ENCODE assay signal across 23 cellular contexts in the genomic region with DNA sequence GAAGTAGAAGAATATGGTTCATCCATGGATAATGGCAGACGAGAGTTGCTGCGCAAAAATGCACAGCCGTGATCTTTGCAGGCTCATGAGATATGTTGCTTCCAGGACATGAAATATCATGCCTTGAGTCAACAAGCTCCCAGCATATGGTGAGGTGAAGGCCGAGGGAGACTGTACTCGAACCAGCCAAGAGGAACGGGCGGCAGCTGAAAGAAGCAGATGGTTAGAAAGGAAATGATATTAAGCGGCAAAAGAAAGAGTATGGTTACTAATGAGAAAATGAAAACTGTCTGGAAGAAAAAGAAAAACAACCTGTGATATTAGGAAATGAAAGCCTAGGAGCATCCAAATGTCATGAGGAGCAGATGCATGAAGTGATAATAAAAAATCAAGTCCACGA.
"Had no signal": no experiment of that assay in that cellular context is flagged by ENCODE, and none has a peak within 500 bp of the region (broad histone marks: within the 10 kb centered on the region; RNA-seq: fewer than 3 reads in every experiment).

No MANE protein-coding gene starts in this region.

- H3K36me3 Mint-ChIP-seq: activated naive CD8-positive, alpha-beta T cell; natural killer cell; stimulated activated effector memory CD8-positive, alpha-beta T cell treated with anti-CD3 and anti-CD28 coated beads, Interleukin-12 subunit alpha, Interleukin-12 subunit beta, amount 100 ng/mL, for 72 hours had no signal

- H3K4me3 Mint-ChIP-seq: activated naive CD8-positive, alpha-beta T cell; natural killer cell; stimulated activated effector memory CD8-positive, alpha-beta T cell treated with anti-CD3 and anti-CD28 coated beads, Interleukin-12 subunit alpha, Interleukin-12 subunit beta, amount 100 ng/mL, for 72 hours; stimulated activated naive CD8-positive, alpha-beta T cell treated with anti-CD3 and anti-CD28 coated beads, Interleukin-15, Interleukin-2, amounts not matched to agents 100 ng/mL and 50 ng/mL, for 24 hours had no signal

- H3K27me3 Mint-ChIP-seq: stimulated activated naive CD8-positive, alpha-beta T cell treated with anti-CD3 and anti-CD28 coated beads, Interleukin-15, Interleukin-2, amounts not matched to agents 100 ng/mL and 50 ng/mL, for 24 hours had no signal

- H3K9me3 Mint-ChIP-seq: natural killer cell; stimulated activated effector memory CD8-positive, alpha-beta T cell treated with anti-CD3 and anti-CD28 coated beads, Interleukin-12 subunit alpha, Interleukin-12 subunit beta, amount 100 ng/mL, for 72 hours; stimulated activated naive CD8-positive, alpha-beta T cell treated with anti-CD3 and anti-CD28 coated beads, Interleukin-15, Interleukin-2, amounts not matched to agents 100 ng/mL and 50 ng/mL, for 24 hours had no signal

- ATAC-seq: activated CD4-positive, CD25-positive, alpha-beta regulatory T cell treated with anti-CD3 and anti-CD28 coated beads, Interleukin-2, amount 50 U/mL, for 24 hours; gastrocnemius medialis; natural killer cell; sciatic nerve; stimulated activated effector memory CD8-positive, alpha-beta T cell treated with anti-CD3 and anti-CD28 coated beads, Interleukin-12 subunit alpha, Interleukin-12 subunit beta, amount 100 ng/mL, for 72 hours had no signal

- H3K4me1 Mint-ChIP-seq: natural killer cell; stimulated activated effector memory CD8-positive, alpha-beta T cell treated with anti-CD3 and anti-CD28 coated beads, Interleukin-12 subunit alpha, Interleukin-12 subunit beta, amount 100 ng/mL, for 72 hours had no signal

- H3K27ac Mint-ChIP-seq: activated naive CD8-positive, alpha-beta T cell; natural killer cell; stimulated activated effector memory CD8-positive, alpha-beta T cell treated with anti-CD3 and anti-CD28 coated beads, Interleukin-12 subunit alpha, Interleukin-12 subunit beta, amount 100 ng/mL, for 72 hours; stimulated activated naive CD8-positive, alpha-beta T cell treated with anti-CD3 and anti-CD28 coated beads, Interleukin-15, Interleukin-2, amounts not matched to agents 100 ng/mL and 50 ng/mL, for 24 hours had no signal

- DNase-seq: activated CD4-positive, alpha-beta T cell treated with anti-CD3 and anti-CD28 coated beads for 48 hours; activated CD4-positive, alpha-beta T cell treated with anti-CD3 and anti-CD28 coated beads, Interleukin-2, amount 50 U/mL, for 48 hours; activated CD8-positive, alpha-beta memory T cell treated with anti-CD3 and anti-CD28 coated beads for 24 hours; activated effector memory CD4-positive, alpha-beta T cell treated with Interleukin-2 at 50 U/mL for 16 hours; activated naive CD4-positive, alpha-beta T cell treated with Interleukin-2 at 50 U/mL for 16 hours; anterior cingulate cortex; cerebellar nuclear complex; effector memory CD4-positive, alpha-beta T cell; gastrocnemius medialis; islet precursor cell; left ventricle myocardium inferior; mesendoderm; natural killer cell; ovary; retina; stimulated activated CD4-positive, alpha-beta T cell treated with anti-CD3 and anti-CD28 coated beads, Interleukin-12 subunit alpha, Interleukin-12 subunit beta, amount 100 ng/mL, for 4 hours; stimulated activated CD4-positive, alpha-beta T cell treated with anti-CD3 and anti-CD28 coated beads, Interleukin-4, amount 100 ng/mL, for 24 hours; trophoblast cell had no signal
